ENCODE assay signal across 1 cellular context in the genomic region with DNA sequence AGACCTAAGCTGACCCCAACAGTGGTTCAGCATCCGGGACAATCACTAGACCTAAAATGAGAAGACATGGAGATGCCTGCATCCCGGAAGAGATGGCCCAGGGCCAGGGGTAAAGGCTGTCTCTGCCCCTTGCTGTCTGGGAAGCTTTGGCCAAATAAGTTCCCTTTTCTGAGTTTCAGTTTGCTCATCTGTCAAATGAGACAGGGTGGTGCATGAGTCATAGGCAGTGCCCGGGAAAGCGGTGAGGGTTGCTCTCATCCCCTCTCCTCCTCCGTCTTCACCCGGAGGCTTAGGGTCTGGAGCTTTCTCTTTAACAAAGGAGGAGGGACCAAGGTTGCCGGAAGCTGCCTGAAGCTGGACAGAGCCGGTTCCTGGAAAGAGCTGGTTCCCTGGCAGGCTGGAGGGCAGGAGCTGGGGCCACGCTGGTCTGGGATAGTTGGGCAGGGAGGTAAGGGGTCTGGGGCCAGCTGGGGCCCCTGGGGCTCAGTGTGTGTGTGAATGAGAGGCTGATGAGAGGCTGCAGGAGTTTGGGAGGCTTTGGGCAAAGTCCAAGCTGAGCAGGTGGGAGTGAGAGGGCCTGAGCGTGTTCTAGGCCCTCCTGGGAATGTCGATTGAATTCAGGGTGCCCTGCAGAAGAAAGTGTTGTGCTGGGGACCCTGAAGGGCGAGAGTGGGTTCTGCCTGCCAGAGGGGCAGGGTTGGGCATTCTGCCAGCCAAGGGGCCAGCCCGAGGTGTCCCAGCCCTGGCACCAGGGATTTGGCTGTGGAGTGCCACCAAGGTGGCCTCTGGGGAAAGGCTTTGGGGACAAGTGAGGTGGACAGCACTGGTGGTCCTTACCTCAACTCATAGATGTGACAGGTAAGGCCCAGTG.
TF ChIP-seq lines count a peak whose summit lies in the region.

Gene SDSL (plus strand): TSS at position 351 of the 871 bp plus-strand sequence. CDS start 5,603 bp downstream, outside the sequence.

TF ChIP-seq in K562, 482 proteins besides CTCF, POLR2A, EP300 and RAD21 (continued from another document and continues in another):
- TF ChIP-seq THAP12 (CRISPR knock-in tag; IDR thresholded peaks at IDR 0.05) (0 out of 2 replicates have a peak, but pooled peaks have one; percentile 8), ZKSCAN1 (IDR thresholded peaks at IDR 0.05; ENCODE audit: low read depth, low read length) (no peak), TFAM (CRISPR knock-in tag; conservative IDR thresholded peaks at IDR 0.05) (no peak), ZNF280A (IDR thresholded peaks at IDR 0.05; ENCODE audit: low read depth, partially characterized antibody) (no peak), ZFPM2 (CRISPR knock-in tag; IDR thresholded peaks at IDR 0.05) (no peak), ZNF584 (CRISPR knock-in tag; IDR thresholded peaks at IDR 0.05; ENCODE audit: low read depth) (no peak), ZNF146 (CRISPR knock-in tag; IDR thresholded peaks at IDR 0.05; ENCODE audit: unreplicated experiment) (no peak), CHCHD3 (CRISPR knock-in tag; IDR thresholded peaks at IDR 0.05) (no peak), KDM2B (CRISPR knock-in tag; IDR thresholded peaks at IDR 0.05) (no peak), ETV1 (tag; conservative IDR thresholded peaks at IDR 0.05; ENCODE audit: low read depth) (no peak), DMBX1 (CRISPR knock-in tag; IDR thresholded peaks at IDR 0.05; ENCODE audit: borderline replicate concordance) (peak; percentile 24; the same call in 1 of the 2 replicates), MEF2D (tag; conservative IDR thresholded peaks at IDR 0.05; ENCODE audit: low read depth) (0 out of 2 replicates have a peak, but pooled peaks have one; percentile 10), PKNOX1 (IDR thresholded peaks at IDR 0.05) (peak; percentile 86), NFYB (IDR thresholded peaks at IDR 0.05; ENCODE audit: extremely low read depth, insufficient read length) (no peak), GMEB1 (CRISPR knock-in tag; IDR thresholded peaks at IDR 0.05) (no peak), POLR2G (IDR thresholded peaks at IDR 0.05; ENCODE audit: low read depth, low read length) (peak; percentile 88), CCAR2 (IDR thresholded peaks at IDR 0.05; ENCODE audit: low read depth, low read length) (no peak), MLX (CRISPR knock-in tag; conservative IDR thresholded peaks at IDR 0.05) (no peak), TARDBP (IDR thresholded peaks at IDR 0.05) (no peak), RBFOX2 (IDR thresholded peaks at IDR 0.05; ENCODE audit: low read depth, low read length) (peak; percentile 88), THAP7 (CRISPR knock-in tag; IDR thresholded peaks at IDR 0.05) (no peak), ZKSCAN8 (CRISPR knock-in tag; IDR thresholded peaks at IDR 0.05) (no peak), HCFC1 (IDR thresholded peaks at IDR 0.05; ENCODE audit: low read depth, low read length) (0 out of 2 replicates have a peak, but pooled peaks have one; percentile 29), KDM5B (IDR thresholded peaks at IDR 0.05; ENCODE audit: insufficient replicate concordance, low read depth, low read length) (peak; percentile 78), MXI1 (IDR thresholded peaks at IDR 0.05; ENCODE audit: low read depth, low read length) (no peak), SNRNP70 (optimal IDR thresholded peaks at IDR 0.05; ENCODE audit: low read depth, low read length) (no peak), SMARCA4 (IDR thresholded peaks at IDR 0.05) (peak; percentile 86), NFE2L1 (tag; IDR thresholded peaks at IDR 0.05; ENCODE audit: borderline replicate concordance, low read depth) (no peak), IRF2 (CRISPR knock-in tag; IDR thresholded peaks at IDR 0.05) (no peak), ZNF766 (CRISPR knock-in tag; conservative IDR thresholded peaks at IDR 0.05) (peak; percentile 88), HOMEZ (CRISPR knock-in tag; IDR thresholded peaks at IDR 0.05) (no peak)
- TF ChIP-seq, protein P1, sequence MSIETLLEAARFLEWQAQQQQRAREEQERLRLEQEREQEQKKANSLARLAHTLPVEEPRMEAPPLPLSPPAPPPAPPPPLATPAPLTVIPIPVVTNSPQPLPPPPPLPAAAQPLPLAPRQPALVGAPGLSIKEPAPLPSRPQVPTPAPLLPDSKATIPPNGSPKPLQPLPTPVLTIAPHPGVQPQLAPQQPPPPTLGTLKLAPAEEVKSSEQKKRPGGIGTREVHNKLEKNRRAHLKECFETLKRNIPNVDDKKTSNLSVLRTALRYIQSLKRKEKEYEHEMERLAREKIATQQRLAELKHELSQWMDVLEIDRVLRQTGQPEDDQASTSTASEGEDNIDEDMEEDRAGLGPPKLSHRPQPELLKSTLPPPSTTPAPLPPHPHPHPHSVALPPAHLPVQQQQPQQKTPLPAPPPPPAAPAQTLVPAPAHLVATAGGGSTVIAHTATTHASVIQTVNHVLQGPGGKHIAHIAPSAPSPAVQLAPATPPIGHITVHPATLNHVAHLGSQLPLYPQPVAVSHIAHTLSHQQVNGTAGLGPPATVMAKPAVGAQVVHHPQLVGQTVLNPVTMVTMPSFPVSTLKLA (conservative IDR thresholded peaks at IDR 0.05), result peak in 1 of 2 experiments; percentile 67; a peak in 2 of 4 replicates
- TF ChIP-seq, protein P2, sequence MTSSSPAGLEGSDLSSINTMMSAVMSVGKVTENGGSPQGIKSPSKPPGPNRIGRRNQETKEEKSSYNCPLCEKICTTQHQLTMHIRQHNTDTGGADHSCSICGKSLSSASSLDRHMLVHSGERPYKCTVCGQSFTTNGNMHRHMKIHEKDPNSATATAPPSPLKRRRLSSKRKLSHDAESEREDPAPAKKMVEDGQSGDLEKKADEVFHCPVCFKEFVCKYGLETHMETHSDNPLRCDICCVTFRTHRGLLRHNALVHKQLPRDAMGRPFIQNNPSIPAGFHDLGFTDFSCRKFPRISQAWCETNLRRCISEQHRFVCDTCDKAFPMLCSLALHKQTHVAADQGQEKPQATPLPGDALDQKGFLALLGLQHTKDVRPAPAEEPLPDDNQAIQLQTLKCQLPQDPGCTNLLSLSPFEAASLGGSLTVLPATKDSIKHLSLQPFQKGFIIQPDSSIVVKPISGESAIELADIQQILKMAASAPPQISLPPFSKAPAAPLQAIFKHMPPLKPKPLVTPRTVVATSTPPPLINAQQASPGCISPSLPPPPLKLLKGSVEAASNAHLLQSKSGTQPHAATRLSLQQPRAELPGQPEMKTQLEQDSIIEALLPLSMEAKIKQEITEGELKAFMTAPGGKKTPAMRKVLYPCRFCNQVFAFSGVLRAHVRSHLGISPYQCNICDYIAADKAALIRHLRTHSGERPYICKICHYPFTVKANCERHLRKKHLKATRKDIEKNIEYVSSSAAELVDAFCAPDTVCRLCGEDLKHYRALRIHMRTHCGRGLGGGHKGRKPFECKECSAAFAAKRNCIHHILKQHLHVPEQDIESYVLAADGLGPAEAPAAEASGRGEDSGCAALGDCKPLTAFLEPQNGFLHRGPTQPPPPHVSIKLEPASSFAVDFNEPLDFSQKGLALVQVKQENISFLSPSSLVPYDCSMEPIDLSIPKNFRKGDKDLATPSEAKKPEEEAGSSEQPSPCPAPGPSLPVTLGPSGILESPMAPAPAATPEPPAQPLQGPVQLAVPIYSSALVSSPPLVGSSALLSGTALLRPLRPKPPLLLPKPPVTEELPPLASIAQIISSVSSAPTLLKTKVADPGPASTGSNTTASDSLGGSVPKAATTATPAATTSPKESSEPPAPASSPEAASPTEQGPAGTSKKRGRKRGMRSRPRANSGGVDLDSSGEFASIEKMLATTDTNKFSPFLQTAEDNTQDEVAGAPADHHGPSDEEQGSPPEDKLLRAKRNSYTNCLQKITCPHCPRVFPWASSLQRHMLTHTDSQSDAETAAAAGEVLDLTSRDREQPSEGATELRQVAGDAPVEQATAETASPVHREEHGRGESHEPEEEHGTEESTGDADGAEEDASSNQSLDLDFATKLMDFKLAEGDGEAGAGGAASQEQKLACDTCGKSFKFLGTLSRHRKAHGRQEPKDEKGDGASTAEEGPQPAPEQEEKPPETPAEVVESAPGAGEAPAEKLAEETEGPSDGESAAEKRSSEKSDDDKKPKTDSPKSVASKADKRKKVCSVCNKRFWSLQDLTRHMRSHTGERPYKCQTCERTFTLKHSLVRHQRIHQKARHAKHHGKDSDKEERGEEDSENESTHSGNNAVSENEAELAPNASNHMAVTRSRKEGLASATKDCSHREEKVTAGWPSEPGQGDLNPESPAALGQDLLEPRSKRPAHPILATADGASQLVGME (CRISPR knock-in tag; IDR thresholded peaks at IDR 0.05), result no peak
